36 cellular contexts compared by ENCODE assay signal in the genomic region with DNA sequence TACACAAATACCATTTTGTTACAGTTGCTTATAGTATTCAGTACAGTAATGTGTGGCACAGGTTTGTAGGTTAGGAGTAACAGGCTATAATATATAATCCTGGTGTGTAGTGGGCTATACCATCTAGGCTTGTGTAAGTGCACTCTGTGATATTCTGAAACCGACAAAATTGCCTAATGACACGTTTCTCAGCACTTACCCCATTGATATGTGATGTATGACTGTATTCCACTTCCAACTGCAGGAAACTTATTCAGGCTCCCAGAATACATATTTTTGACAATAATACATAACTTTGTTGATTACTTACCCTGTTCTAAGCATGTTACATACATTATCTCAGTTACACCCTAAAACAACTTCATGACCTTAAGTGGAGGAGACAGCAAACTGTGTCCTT. TPM values are rescaled to one million over a fixed set of nuclear protein-coding genes. Genes with fewer than 3 reads are reported as not detected.
DNase-seq lines count a peak whose midpoint lies in the region; ATAC-seq, FAIRE-seq and TF ChIP-seq lines count a peak whose summit lies in the region.
"Had no signal": no experiment of that assay in that cellular context is flagged by ENCODE, and none has a peak within 500 bp of the region (broad histone marks: within the 10 kb centered on the region; RNA-seq: fewer than 3 reads in every experiment).

No MANE protein-coding gene starts in this region.

- H3K27ac ChIP-seq in GM23338 (ENCODE audit: low read depth) (no peak overlapping the region), K562 (ENCODE audit: extremely low read depth, low read depth, low read length) (no peak overlapping the region), trophoblast cell (ENCODE audit: low read depth, low read length) (no peak overlapping the region), SJCRH30 (no peak overlapping the region), WERI-Rb-1 (no peak overlapping the region), right cardiac atrium (ENCODE audit: low read length) (no peak overlapping the region)
- H3K27ac ChIP-seq: 22Rv1; A549; BLaER1; BLaER1 treated with 17β-estradiol and CSF1 and Interleukin-3, amounts not matched to agents 10 nM and 100 nM; C4-2B had no signal

- H4K12ac ChIP-seq in trophoblast cell (ENCODE audit: low read depth, low read length): no peak overlapping the region

- H3K4me1 ChIP-seq in GM23338 (ENCODE audit: insufficient read depth) (peaks cover 10% of the 10 kb centered on the region; the same call in 1 of the 2 replicates), K562 (replicated peaks in 1 of 2; ENCODE audit: control insufficient read depth in 2 of 2, insufficient read depth in 2 of 2, low read length in 2 of 2) (peaks cover 3 to 32% of the 10 kb centered on the region in 2 experiments; a peak in 4 of 5 replicates), trophoblast cell (ENCODE audit: control insufficient read depth in 1 of 2, insufficient read depth in 2 of 2, low read length in 2 of 2) (peaks cover 8 to 11% of the 10 kb centered on the region in 2 experiments), SJCRH30 (peaks cover 10% of the 10 kb centered on the region), right cardiac atrium (ENCODE audit: control insufficient read depth, insufficient read depth, low read length) (peaks cover 4% of the 10 kb centered on the region)

- H3K23ac ChIP-seq in trophoblast cell (ENCODE audit: low read length): no peak overlapping the region

- no peaks in the 10 kb centered on the region for H3K9me2 ChIP-seq in GM23338 (ENCODE audit: insufficient read depth)

- H3K9me1 ChIP-seq in K562 (ENCODE audit: control insufficient read depth, insufficient read depth, low read length): no peaks in the 10 kb centered on the region

- no peak overlapping the region for H2BK120ac ChIP-seq in trophoblast cell (ENCODE audit: insufficient read depth, low read length, poor library complexity)

- POLR2A ChIA-PET in K562 (lab: Yijun Ruan, JAX): interaction anchor here (0.5 kb wide), 1 partner anchor 144 kb away, joined by 3 read pairs; no protein-coding TSS in a partner anchor

- H3K27me3 ChIP-seq in GM23338 (ENCODE audit: insufficient read depth): no peaks in the 10 kb centered on the region
- no peaks in the 10 kb centered on the region for H3K27me3 ChIP-seq in K562 (ENCODE audit: control insufficient read depth in 2 of 2, insufficient read depth in 2 of 2, low read length in 2 of 2)
- H3K27me3 ChIP-seq in trophoblast cell (ENCODE audit: insufficient read depth, low read length): no peaks in the 10 kb centered on the region
- H3K27me3 ChIP-seq in SJCRH30: no peaks in the 10 kb centered on the region
- H3K27me3 ChIP-seq in WERI-Rb-1 (ENCODE audit: insufficient read depth, low read depth, severe bottlenecking): no peaks in the 10 kb centered on the region
- no peaks in the 10 kb centered on the region for H3K27me3 ChIP-seq in right cardiac atrium (ENCODE audit: control insufficient read depth, insufficient read depth)
- H3K27me3 ChIP-seq: BE2C; BLaER1; BLaER1 treated with 17β-estradiol and CSF1 and Interleukin-3, amounts not matched to agents 10 nM and 100 nM had no signal

- in situ Hi-C loops in K562 (cut with MboI): no loop called here

- WGBS in K562 (ENCODE audit: insufficient coverage, low coverage, missing lambda C conversion rate): 54% methylated on average over 2 of the region's 2 CpGs
- no CpG with 5 or more reads among the region's 2 CpGs for WGBS in trophoblast cell (ENCODE audit: extremely low coverage, insufficient coverage, insufficient read length)
- WGBS in right cardiac atrium: 87% methylated on average over 2 of the region's 2 CpGs

- no peak for TF ChIP-seq RAD21 in K562 (CRISPR knock-in tag; conservative IDR thresholded peaks at IDR 0.05 in 1 of 2, IDR thresholded peaks at IDR 0.05 in 1 of 2)

- no peaks in the 10 kb centered on the region for H3K36me3 Mint-ChIP-seq in GM23338 (ENCODE audit: low read depth)
- H3K36me3 Mint-ChIP-seq: CD14-positive monocyte; CD4-positive, alpha-beta memory T cell; CD4-positive, CD25-positive, alpha-beta regulatory T cell; CD8-positive, alpha-beta memory T cell; CD8-positive, alpha-beta T cell had no signal

- no peak overlapping the region for H4K8ac ChIP-seq in trophoblast cell (ENCODE audit: low read depth, low read length)

- H3K9me3 ChIP-seq in K562 (replicated peaks; ENCODE audit: control insufficient read depth, insufficient read depth, low read depth, low read length): no peaks in the 10 kb centered on the region
- H3K9me3 ChIP-seq in trophoblast cell (ENCODE audit: insufficient read depth, low read depth, low read length): no peaks in the 10 kb centered on the region
- no peaks in the 10 kb centered on the region for H3K9me3 ChIP-seq in SJCRH30 (replicated peaks)
- peaks cover 3% of the 10 kb centered on the region for H3K9me3 ChIP-seq in WERI-Rb-1 (ENCODE audit: severe bottlenecking)
- no peaks in the 10 kb centered on the region for H3K9me3 ChIP-seq in right cardiac atrium (ENCODE audit: control insufficient read depth, low read length)
- H3K9me3 ChIP-seq: A549; BE2C; BLaER1; BLaER1 treated with 17β-estradiol and CSF1 and Interleukin-3, amounts not matched to agents 10 nM and 100 nM; Caco-2 had no signal

- no peaks in the 10 kb centered on the region for H3K27me3 Mint-ChIP-seq in GM23338 (ENCODE audit: insufficient read depth, low read depth, poor library complexity)
- H3K27me3 Mint-ChIP-seq: B cell; CD4-positive, alpha-beta T cell; CD4-positive, CD25-positive, alpha-beta regulatory T cell had no signal

- no peaks in the 10 kb centered on the region for H4K20me1 ChIP-seq in GM23338 (replicated peaks; ENCODE audit: insufficient read depth)
- H4K20me1 ChIP-seq in K562 (replicated peaks; ENCODE audit: control insufficient read depth, insufficient read depth, low read length): no peaks in the 10 kb centered on the region
- H4K20me1 ChIP-seq: BLaER1; BLaER1 treated with 17β-estradiol and CSF1 and Interleukin-3, amounts not matched to agents 10 nM and 100 nM had no signal

- BruUV-seq in K562 (replicated peaks; lab: Mats Ljungman, UMichigan): no TSS peak

- intact Hi-C loops in K562 (cut with micrococcal nuclease): no loop called here
- intact Hi-C loops in right cardiac atrium (cut with DNase I): no loop called here

- DNase-seq in NCI-H2227 (lab: John Stamatoyannopoulos, UW; ENCODE audit: unreplicated experiment) (peak; percentile 6), NCI-H2227 treated with DMSO at 0.1 percent for 48 hours (lab: John Stamatoyannopoulos, UW) (no peak), GM23338 (ENCODE audit: low spot score) (no peak), K562 (ENCODE audit: extremely low read depth in 1 of 4, low spot score in 3 of 4) (no peak), trophoblast cell (peak; percentile 30 to 62), SJCRH30 (no peak), WERI-Rb-1 (no peak), right cardiac atrium (no peak)
- DNase-seq: 8988T; ACHN; AML-193; BE2C; C1 segment of cervical spinal cord; Caco-2; Calu3; CD4-positive, alpha-beta memory T cell; CD4-positive, alpha-beta T cell; CD4-positive, CD25-positive, alpha-beta regulatory T cell; CD8-positive, alpha-beta memory T cell; CD8-positive, alpha-beta T cell; COR-L47; DMS 273 treated with DMSO at 0.1 percent for 48 hours; DMS153; DMS53; DMS79; DMS79 treated with DMSO at 0.1 percent for 48 hours; DND-41 had no signal

- H3K4me3 ChIP-seq in GM23338 (no peak overlapping the region), K562 (no peak overlapping the region), trophoblast cell (ENCODE audit: low read depth, low read length) (no peak overlapping the region), SJCRH30 (no peak overlapping the region), WERI-Rb-1 (ENCODE audit: low read depth, low read length) (no peak overlapping the region), right cardiac atrium (ENCODE audit: low read length) (no peak overlapping the region)
- H3K4me3 ChIP-seq: A549; BLaER1; BLaER1 treated with 17β-estradiol and CSF1 and Interleukin-3, amounts not matched to agents 10 nM and 100 nM had no signal

- H2BK5ac ChIP-seq in trophoblast cell (ENCODE audit: low read depth, low read length, poor library complexity): peak overlapping the region; percentile 59

- H3K79me1 ChIP-seq in trophoblast cell (ENCODE audit: low read length): peaks cover 11% of the 10 kb centered on the region

- no peak overlapping the region for H3K4me2 ChIP-seq in GM23338
- H3K4me2 ChIP-seq in K562 (ENCODE audit: insufficient read depth, low read length): no peak overlapping the region
- no peak overlapping the region for H3K4me2 ChIP-seq in trophoblast cell (ENCODE audit: low read length)
- H3K4me2 ChIP-seq: A549; BLaER1; BLaER1 treated with 17β-estradiol and CSF1 and Interleukin-3, amounts not matched to agents 10 nM and 100 nM had no signal

- H3K4ac ChIP-seq in trophoblast cell (ENCODE audit: low read depth, low read length): no peak overlapping the region

- no peak overlapping the region for H3K14ac ChIP-seq in trophoblast cell (ENCODE audit: low read length)

- no peaks in the 10 kb centered on the region for H3F3A ChIP-seq in GM23338 (replicated peaks; ENCODE audit: low read depth)

- H2AFZ ChIP-seq in GM23338: peak overlapping the region; percentile 6; the same call in 1 of the 2 replicates
- H2AFZ ChIP-seq in K562 (ENCODE audit: low read depth, low read length): peak overlapping the region; percentile 41
- no peak overlapping the region for H2AFZ ChIP-seq in trophoblast cell (ENCODE audit: insufficient read depth, low read length, poor library complexity)

- no peak overlapping the region for H2AK5ac ChIP-seq in trophoblast cell (ENCODE audit: low read length)

- no peak for FAIRE-seq in K562 (lab: Jason Lieb, UNC)
- FAIRE-seq: A204.1, A549, D721Med had no signal

- ATAC-seq in GM23338: no peak
- ATAC-seq in K562: no peak
- ATAC-seq in right cardiac atrium: no peak
- ATAC-seq: A549; CD8-positive, alpha-beta T cell had no signal

- TF ChIP-seq CTCF in GM23338 (conservative IDR thresholded peaks at IDR 0.05; ENCODE audit: low read depth in 2 of 2): no peak
- no peak for TF ChIP-seq CTCF in K562 (IDR thresholded peaks at IDR 0.05 in 2 of 3, conservative IDR thresholded peaks at IDR 0.05 in 1 of 3; ENCODE audit: insufficient read depth in 2 of 3, low read depth in 1 of 3, low read length in 3 of 3)
- TF ChIP-seq CTCF in WERI-Rb-1 (IDR thresholded peaks at IDR 0.05; ENCODE audit: low read depth, low read length): no peak

- H3K79me2 ChIP-seq in GM23338 (replicated peaks; ENCODE audit: insufficient read depth) (no peaks in the 10 kb centered on the region), K562 (ENCODE audit: control insufficient read depth, insufficient read depth, low read length) (no peaks in the 10 kb centered on the region; the same call in 1 of the 3 replicates), trophoblast cell (ENCODE audit: control insufficient read depth, insufficient read depth, low read length, poor library complexity) (peaks cover 2% of the 10 kb centered on the region)

- H4K91ac ChIP-seq in trophoblast cell (ENCODE audit: low read depth, low read length): no peak overlapping the region

- CTCF ChIA-PET in K562 (lab: Yijun Ruan, JAX; ENCODE audit: low intra/inter-chr PET ratio): no interaction called here

- no peaks in the 10 kb centered on the region for H3K9me3 Mint-ChIP-seq in GM23338
- H3K9me3 Mint-ChIP-seq: CD14-positive monocyte; CD4-positive, alpha-beta T cell; CD8-positive, alpha-beta T cell had no signal

- no peak overlapping the region for H2BK12ac ChIP-seq in trophoblast cell (ENCODE audit: low read length)

- H3K36me3 ChIP-seq in GM23338 (ENCODE audit: insufficient read depth) (no peaks in the 10 kb centered on the region), K562 (ENCODE audit: control insufficient read depth, insufficient read depth, low read length) (no peaks in the 10 kb centered on the region), trophoblast cell (ENCODE audit: control insufficient read depth in 1 of 2, insufficient read depth in 2 of 2, low read length in 2 of 2) (no peaks in the 10 kb centered on the region), SJCRH30 (no peaks in the 10 kb centered on the region), WERI-Rb-1 (no peaks in the 10 kb centered on the region)
- H3K36me3 ChIP-seq: BE2C; BLaER1; BLaER1 treated with 17β-estradiol and CSF1 and Interleukin-3, amounts not matched to agents 10 nM and 100 nM had no signal

- H3K27ac Mint-ChIP-seq in GM23338: no peak overlapping the region
- H3K27ac Mint-ChIP-seq: B cell; CD14-positive monocyte; CD4-positive, alpha-beta memory T cell; CD4-positive, alpha-beta T cell; CD4-positive, CD25-positive, alpha-beta regulatory T cell; CD8-positive, alpha-beta memory T cell; CD8-positive, alpha-beta T cell had no signal

- TF ChIP-seq POLR2A in K562 (conservative IDR thresholded peaks at IDR 0.05): no peak

- no peak overlapping the region for H3K18ac ChIP-seq in trophoblast cell (ENCODE audit: low read length)

- H3K4me1 Mint-ChIP-seq in GM23338: peaks cover 13% of the 10 kb centered on the region

- no peak overlapping the region for H3K9ac ChIP-seq in K562 (ENCODE audit: insufficient read depth in 1 of 2, low read depth in 2 of 2, low read length in 2 of 2)
- H3K9ac ChIP-seq in trophoblast cell (ENCODE audit: low read length): no peak overlapping the region
- H3K9ac ChIP-seq: BLaER1; BLaER1 treated with 17β-estradiol and CSF1 and Interleukin-3, amounts not matched to agents 10 nM and 100 nM had no signal

- TF ChIP-seq EP300 in K562 (IDR thresholded peaks at IDR 0.05; ENCODE audit: low read length): no peak

- H3K4me3 Mint-ChIP-seq in GM23338: no peak overlapping the region
- H3K4me3 Mint-ChIP-seq: B cell; CD14-positive monocyte; CD4-positive, alpha-beta memory T cell; CD4-positive, alpha-beta T cell; CD8-positive, alpha-beta memory T cell; CD8-positive, alpha-beta T cell had no signal

RNA-seq across cellular contexts. Expression of gene PICALM, which starts 5.1 kb away (rescaled TPM):
- 134 and 150 TPM in 2 replicates for total RNA-seq in GM23338 (2014; rRNA removed; shearing (Covaris generic))
- 21.0 and 27.9 TPM in 2 replicates for polyA plus RNA-seq in GM23338 (2016; fragmentation: Nextera tagmentation; extraction: Ambion mirVana)
- total RNA-seq in K562 (2011; cell fraction: chromatin; rRNA removed; ENCODE audit: low replicate concordance): 475 and 1,498 TPM in 2 replicates
- 202 and 279 TPM in 2 replicates for total RNA-seq in K562 (2011; cell fraction: nucleolus; rRNA removed)
- 517 and 758 TPM in 2 replicates for total RNA-seq in K562 (2011; cell fraction: nucleoplasm; rRNA removed)
- 230 and 307 TPM in 2 replicates for total RNA-seq in K562 (2014; rRNA removed)
- 340 and 386 TPM in 2 replicates for total RNA-seq in K562 (2014; rRNA removed; fragmentation: Illumina TruSeq; extraction: Trizol)
- 269 and 309 TPM in 2 replicates for total RNA-seq in K562 (2015; rRNA removed; fragmentation: Illumina TruSeq; extraction: Trizol)
- total RNA-seq in K562 (2021): 281 and 340 TPM in 2 replicates
- polyA plus RNA-seq in K562 (2011; rRNA removed): 681 and 990 TPM in 2 replicates
- 509 and 566 TPM in 2 replicates for polyA plus RNA-seq in K562 (2011; cell fraction: cytosol; rRNA removed)
- polyA plus RNA-seq in K562 (2011; cell fraction: nucleus; rRNA removed): 499 and 568 TPM in 2 replicates
- polyA plus RNA-seq in K562 (2012): 259 and 286 TPM in 2 replicates
- polyA plus RNA-seq in K562 (2014; fragmentation: Illumina TruSeq; extraction: Trizol): 445 and 542 TPM in 2 replicates
- polyA plus RNA-seq in K562 (2014; fragmentation: Nextera tagmentation; extraction: Ambion mirVana): 100 to 1,000 TPM in 1 of 2 experiments, 10 to 100 TPM in 1; 41.3 to 129 TPM
- polyA plus RNA-seq in K562 (2014; rRNA removed): 304 TPM in 2 replicates
- polyA minus RNA-seq in K562 (2011; rRNA and poly(A)+ RNA removed): 1,181 and 1,573 TPM in 2 replicates
- 387 and 658 TPM in 2 replicates for polyA minus RNA-seq in K562 (2011; cell fraction: cytosol; rRNA and poly(A)+ RNA removed)
- 394 and 431 TPM in 2 replicates for polyA minus RNA-seq in K562 (2011; cell fraction: nucleus; rRNA and poly(A)+ RNA removed)
- 195 and 196 TPM in 2 replicates for polyA plus RNA-seq in trophoblast cell (2013)
- total RNA-seq in SJCRH30 (2014; rRNA removed; shearing (Covaris generic)): 221 and 242 TPM in 2 replicates
- 100 to 1,000 TPM; 170 to 298 (median 182) TPM for total RNA-seq in right cardiac atrium
- 62.8 TPM for polyA plus RNA-seq in right cardiac atrium

Comparison
In these comparisons a context has a peak if more than half of its experiments do, and no peak if none do; other contexts are left out.
1. DNase-seq: peak in NCI-H2227 (single experiment) and trophoblast cell (2 of 2); none in NCI-H2227 treated with DMSO at 0.1 percent for 48 hours (single experiment), GM23338 (single experiment), K562 (0 of 4), SJCRH30 (0 of 2), WERI-Rb-1 (single experiment) and right cardiac atrium (0 of 3).